Comparison of ENCODE assay signal across 23 cellular contexts in genomic region chr9:129469988-129470316, GRCh38.
DNase-seq lines count a peak whose midpoint lies in the region; ATAC-seq, FAIRE-seq and TF ChIP-seq lines count a peak whose summit lies in the region.
"Had no signal": no experiment of that assay in that cellular context is flagged by ENCODE, and none has a peak within 500 bp of the region (broad histone marks: within the 10 kb centered on the region; RNA-seq: fewer than 3 reads in every experiment).

No MANE protein-coding gene starts in this region.

- BruUV-seq in HCT116 (replicated peaks; lab: Mats Ljungman, UMichigan): no TSS peak

- H3K9me3 Mint-ChIP-seq in astrocyte (ENCODE audit: unreplicated experiment) (no peaks in the 10 kb centered on the region), nephron progenitor cell (peaks cover 13% of the 10 kb centered on the region), natural killer cell (no peaks in the 10 kb centered on the region)

- H3K4me1 ChIP-seq in BLaER1: peaks cover 91% of the 10 kb centered on the region
- H3K4me1 ChIP-seq in HCT116 (ENCODE audit: control insufficient read depth in 1 of 2, insufficient read depth in 2 of 2, low read length in 2 of 2): peaks cover 70 to 77% of the 10 kb centered on the region in 2 experiments
- H3K4me1 ChIP-seq in astrocyte (ENCODE audit: insufficient read depth, low read length): peaks cover 34% of the 10 kb centered on the region

- H3K4me2 ChIP-seq in BLaER1: peak overlapping the region; percentile 46
- H3K4me2 ChIP-seq in HCT116 (ENCODE audit: low read length): peak overlapping the region; percentile 37; the same call in 1 of the 2 replicates
- no peak overlapping the region for H3K4me2 ChIP-seq in astrocyte (ENCODE audit: low read length)
- H3K4me2 ChIP-seq: SK-N-SH had no signal

- H3K27me3 Mint-ChIP-seq in astrocyte (ENCODE audit: low read depth, unreplicated experiment) (peaks cover 16% of the 10 kb centered on the region), nephron progenitor cell (ENCODE audit: low read depth, poor library complexity) (peaks cover 3% of the 10 kb centered on the region), natural killer cell (ENCODE audit: low read depth in 2 of 2) (peaks cover 0 to 2% of the 10 kb centered on the region in 2 donors)

- peaks cover 6% of the 10 kb centered on the region for H3K9me3 ChIP-seq in BLaER1
- peaks cover 0 to 3% of the 10 kb centered on the region in 2 experiments; a peak in 1 of 4 replicates for H3K9me3 ChIP-seq in HCT116 (ENCODE audit: control insufficient read depth in 1 of 2, insufficient read depth in 1 of 2, low read depth in 1 of 2, low read length in 2 of 2)
- H3K9me3 ChIP-seq in astrocyte (ENCODE audit: insufficient read depth, low read depth, low read length): peaks cover 2% of the 10 kb centered on the region
- H3K9me3 ChIP-seq: pancreas, SK-N-SH, tibial artery had no signal

- H3K79me2 ChIP-seq in HCT116 (ENCODE audit: insufficient read depth, low read length) (no peaks in the 10 kb centered on the region), astrocyte (ENCODE audit: insufficient read depth, low read length) (no peaks in the 10 kb centered on the region)

- POLR2A ChIA-PET in HCT116 (lab: Charles Lee): no interaction called here

- TF ChIP-seq POLR2A in HCT116 (IDR thresholded peaks at IDR 0.05; ENCODE audit: borderline replicate concordance, extremely low read depth, insufficient read depth, insufficient read length): no peak

- H3K27me3 ChIP-seq in BLaER1 (no peaks in the 10 kb centered on the region), HCT116 (ENCODE audit: insufficient read depth, low read length) (no peaks in the 10 kb centered on the region), astrocyte (ENCODE audit: insufficient read depth, low read length) (no peaks in the 10 kb centered on the region)
- H3K27me3 ChIP-seq: heart right ventricle, pancreas, tibial artery had no signal

- DNase-seq in HCT116 (ENCODE audit: low read depth, low spot score): no peak
- no peak for DNase-seq in astrocyte (ENCODE audit: low read depth)
- DNase-seq in nephron progenitor cell: no peak
- DNase-seq in natural killer cell: no peak
- DNase-seq in EL: no peak
- no peak for DNase-seq in islet precursor cell
- DNase-seq in KG1 (lab: John Stamatoyannopoulos, UW): no peak
- DNase-seq: activated CD4-positive, alpha-beta T cell treated with anti-CD3 and anti-CD28 coated beads for 4 hours; activated naive CD4-positive, alpha-beta T cell treated with anti-CD3 and anti-CD28 coated beads, Interleukin-2, amount 50 U/mL, for 16 hours; CD4-positive, CD25-positive, alpha-beta regulatory T cell; cerebellar nuclear complex; heart right ventricle; NCI-H1048; NCI-H187; NCI-H526 treated with DMSO at 0.1 percent for 48 hours; RPMI8226; SK-N-SH; stimulated activated naive CD4-positive, alpha-beta T cell treated with Interleukin-2 at 50 U/mL for 16 hours; tibial artery had no signal

- intact Hi-C loops in HCT116 (cut with micrococcal nuclease) (no loop called here), natural killer cell (cut with micrococcal nuclease) (no loop called here)

- H3K9me2 ChIP-seq in HCT116 (ENCODE audit: insufficient read depth): no peaks in the 10 kb centered on the region
- H3K9me2 ChIP-seq: SK-N-SH had no signal

- no peak for TF ChIP-seq RAD21 in HCT116 (IDR thresholded peaks at IDR 0.05; ENCODE audit: low read depth)

- H4K20me1 ChIP-seq in BLaER1 (no peaks in the 10 kb centered on the region), HCT116 (ENCODE audit: insufficient read depth) (no peaks in the 10 kb centered on the region), astrocyte (ENCODE audit: insufficient read depth, low read length) (no peaks in the 10 kb centered on the region)

- RAD21 ChIA-PET in HCT116 (lab: Charles Lee; ENCODE audit: low non-redundant PET in 1 of 2, low total read pairs in 2 of 2, uncharacterized antibody in 2 of 2, unreplicated experiment in 2 of 2): no interaction called here

- no peak for TF ChIP-seq CTCF in HCT116 (IDR thresholded peaks at IDR 0.05 in 2 of 3, conservative IDR thresholded peaks at IDR 0.05 in 1 of 3; ENCODE audit: borderline replicate concordance in 1 of 3, insufficient read depth in 1 of 3, low read depth in 2 of 3, low read length in 2 of 3)
- TF ChIP-seq CTCF in astrocyte (IDR thresholded peaks at IDR 0.05; ENCODE audit: insufficient read depth, low read depth, low read length): no peak
- TF ChIP-seq CTCF in nephron progenitor cell (IDR thresholded peaks at IDR 0.05): no peak
- TF ChIP-seq CTCF in natural killer cell (IDR thresholded peaks at IDR 0.05): no peak

- H3K9ac ChIP-seq in BLaER1 (no peak overlapping the region), HCT116 (ENCODE audit: low read length) (0 out of 2 replicates have a peak overlapping the region, but pooled peaks have one; percentile 19), astrocyte (ENCODE audit: low read length) (no peak overlapping the region)
- H3K9ac ChIP-seq: SK-N-SH had no signal

- no peak for ATAC-seq in HCT116
- ATAC-seq in natural killer cell: no peak
- ATAC-seq: heart right ventricle, pancreas, right cardiac atrium had no signal

- H3K4me1 Mint-ChIP-seq in astrocyte (ENCODE audit: low read depth, unreplicated experiment) (peaks cover 22% of the 10 kb centered on the region), nephron progenitor cell (peaks cover 89% of the 10 kb centered on the region), natural killer cell (peaks cover 5 to 14% of the 10 kb centered on the region in 2 donors)

- H3K27ac Mint-ChIP-seq in astrocyte (ENCODE audit: unreplicated experiment) (peak overlapping the region; percentile 41), nephron progenitor cell (peak overlapping the region; percentile 71), natural killer cell (no peak overlapping the region)

- H2AFZ ChIP-seq in HCT116 (ENCODE audit: low read depth, low read length, poor library complexity, severe bottlenecking): no peak overlapping the region
- no peak overlapping the region for H2AFZ ChIP-seq in astrocyte (ENCODE audit: low read depth, low read length)

- H3K4me3 Mint-ChIP-seq in astrocyte (ENCODE audit: unreplicated experiment) (peak overlapping the region; percentile 34), nephron progenitor cell (peak overlapping the region; percentile 54), natural killer cell (no peak overlapping the region)
- H3K4me3 Mint-ChIP-seq: CD4-positive, CD25-positive, alpha-beta regulatory T cell had no signal

- no peaks in the 10 kb centered on the region for H3K36me3 ChIP-seq in BLaER1
- H3K36me3 ChIP-seq in HCT116 (ENCODE audit: control insufficient read depth in 1 of 2, insufficient read depth in 2 of 2, low read length in 2 of 2): no peaks in the 10 kb centered on the region
- H3K36me3 ChIP-seq in astrocyte (ENCODE audit: insufficient read depth, low read length): no peaks in the 10 kb centered on the region
- H3K36me3 ChIP-seq: heart right ventricle, pancreas, tibial artery had no signal

- no peak for FAIRE-seq in astrocyte (lab: Jason Lieb, UNC)
- FAIRE-seq: HTR-8/SVneo, pancreas had no signal

- H3K4me3 ChIP-seq in BLaER1: no peak overlapping the region
- no peak overlapping the region for H3K4me3 ChIP-seq in HCT116 (replicated peaks in 1 of 2; ENCODE audit: low read depth in 1 of 2, low read length in 2 of 2)
- H3K4me3 ChIP-seq in astrocyte (ENCODE audit: insufficient read depth, low read depth, low read length): no peak overlapping the region
- H3K4me3 ChIP-seq: heart right ventricle, pancreas, tibial artery had no signal

- H3K36me3 Mint-ChIP-seq in astrocyte (ENCODE audit: low read depth, unreplicated experiment) (no peaks in the 10 kb centered on the region), nephron progenitor cell (ENCODE audit: low read depth) (no peaks in the 10 kb centered on the region), natural killer cell (no peaks in the 10 kb centered on the region)
- H3K36me3 Mint-ChIP-seq: CD4-positive, CD25-positive, alpha-beta regulatory T cell had no signal

- CTCF ChIA-PET in HCT116 (lab: Charles Lee): no interaction called here

- H3K27ac ChIP-seq in BLaER1 (no peak overlapping the region), HCT116 (ENCODE audit: low read depth, low read length) (peak overlapping the region; percentile 48; the same call in 1 of the 2 replicates), astrocyte (ENCODE audit: low read depth, low read length) (no peak overlapping the region)
- H3K27ac ChIP-seq: heart right ventricle, pancreas, tibial artery had no signal

TF ChIP-seq in HCT116, 20 proteins besides CTCF, POLR2A, EP300 and RAD21:
- TF ChIP-seq POLR2AphosphoS5 (IDR thresholded peaks at IDR 0.05; ENCODE audit: low read depth, low read length): no peak
- TF ChIP-seq REST (IDR thresholded peaks at IDR 0.05; ENCODE audit: low read depth): no peak
- TF ChIP-seq CEBPB (IDR thresholded peaks at IDR 0.05; ENCODE audit: low read depth): no peak
- no peak for TF ChIP-seq ZFX (IDR thresholded peaks at IDR 0.05)
TF ChIP-seq in HCT116: peak in this region for 0.

Comparison
In these comparisons a context has a peak if more than half of its experiments do, and no peak if none do; other contexts are left out.
1. H3K27ac Mint-ChIP-seq: peak in astrocyte (single experiment) and nephron progenitor cell (single experiment); none in natural killer cell (0 of 2).